In the genomic region with DNA sequence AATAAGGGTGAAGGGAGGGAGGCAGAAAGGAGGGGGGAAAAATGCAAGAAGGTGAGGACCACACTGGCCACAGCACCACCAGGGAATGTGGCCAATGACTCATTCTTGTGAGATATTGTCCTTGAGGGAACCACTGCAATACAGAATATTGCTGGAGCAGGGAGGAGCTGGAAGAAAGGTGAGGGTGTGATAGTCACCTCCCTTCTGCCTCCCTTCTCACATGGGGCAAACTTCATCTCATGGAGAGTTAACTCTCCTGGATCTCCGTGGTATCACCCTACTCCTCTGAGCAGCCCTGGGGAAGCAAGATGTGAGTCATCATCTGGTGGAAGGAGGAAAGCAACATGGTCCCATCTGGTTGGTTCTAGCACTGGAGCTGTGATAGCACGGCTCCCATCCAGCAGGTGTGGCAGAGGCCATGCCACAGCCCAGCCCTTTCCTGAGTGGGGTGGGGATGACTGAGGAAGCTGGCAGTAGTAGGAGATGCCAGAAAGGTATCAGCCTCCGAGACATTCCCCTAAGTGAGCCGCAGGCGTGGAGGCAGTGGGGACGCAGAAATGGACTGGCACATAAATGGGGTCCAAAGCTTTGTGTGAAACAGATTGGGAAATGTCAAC, we compare ENCODE assay signal across 1 cellular context.
TF ChIP-seq lines count a peak whose summit lies in the region.

No MANE protein-coding gene starts in this region.

TF ChIP-seq in HEK293, 187 proteins besides CTCF, POLR2A, EP300 and RAD21 (continued from another document):
- no peak for TF ChIP-seq ZSCAN30 (tag by site-specific recombination; IDR thresholded peaks at IDR 0.05)
- TF ChIP-seq ZNF664 (tag by site-specific recombination; IDR thresholded peaks at IDR 0.05): no peak
- TF ChIP-seq, protein P1, sequence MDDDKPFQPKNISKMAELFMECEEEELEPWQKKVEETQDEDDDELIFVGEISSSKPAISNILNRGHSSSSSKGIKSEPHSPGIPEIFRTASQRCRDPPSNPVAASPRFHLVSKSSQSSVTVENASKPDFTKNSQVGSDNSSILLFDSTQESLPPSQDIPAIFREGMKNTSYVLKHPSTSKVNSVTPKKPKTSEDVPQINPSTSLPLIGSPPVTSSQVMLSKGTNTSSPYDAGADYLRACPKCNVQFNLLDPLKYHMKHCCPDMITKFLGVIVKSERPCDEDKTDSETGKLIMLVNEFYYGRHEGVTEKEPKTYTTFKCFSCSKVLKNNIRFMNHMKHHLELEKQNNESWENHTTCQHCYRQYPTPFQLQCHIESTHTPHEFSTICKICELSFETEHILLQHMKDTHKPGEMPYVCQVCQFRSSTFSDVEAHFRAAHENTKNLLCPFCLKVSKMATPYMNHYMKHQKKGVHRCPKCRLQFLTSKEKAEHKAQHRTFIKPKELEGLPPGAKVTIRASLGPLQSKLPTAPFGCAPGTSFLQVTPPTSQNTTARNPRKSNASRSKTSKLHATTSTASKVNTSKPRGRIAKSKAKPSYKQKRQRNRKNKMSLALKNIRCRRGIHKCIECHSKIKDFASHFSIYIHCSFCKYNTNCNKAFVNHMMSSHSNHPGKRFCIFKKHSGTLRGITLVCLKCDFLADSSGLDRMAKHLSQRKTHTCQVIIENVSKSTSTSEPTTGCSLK (tag by site-specific recombination; IDR thresholded peaks at IDR 0.05): no peak
- TF ChIP-seq SCRT2 (tag by site-specific recombination; IDR thresholded peaks at IDR 0.05): 0 out of 2 replicates have a peak, but pooled peaks have one; percentile 38
- TF ChIP-seq, protein P2, sequence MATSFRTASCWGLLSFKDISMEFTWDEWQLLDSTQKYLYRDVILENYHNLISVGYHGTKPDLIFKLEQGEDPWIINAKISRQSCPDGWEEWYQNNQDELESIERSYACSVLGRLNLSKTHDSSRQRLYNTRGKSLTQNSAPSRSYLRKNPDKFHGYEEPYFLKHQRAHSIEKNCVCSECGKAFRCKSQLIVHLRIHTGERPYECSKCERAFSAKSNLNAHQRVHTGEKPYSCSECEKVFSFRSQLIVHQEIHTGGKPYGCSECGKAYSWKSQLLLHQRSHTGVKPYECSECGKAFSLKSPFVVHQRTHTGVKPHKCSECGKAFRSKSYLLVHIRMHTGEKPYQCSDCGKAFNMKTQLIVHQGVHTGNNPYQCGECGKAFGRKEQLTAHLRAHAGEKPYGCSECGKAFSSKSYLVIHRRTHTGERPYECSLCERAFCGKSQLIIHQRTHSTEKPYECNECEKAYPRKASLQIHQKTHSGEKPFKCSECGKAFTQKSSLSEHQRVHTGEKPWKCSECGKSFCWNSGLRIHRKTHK (tag by site-specific recombination; IDR thresholded peaks at IDR 0.05): no peak
- TF ChIP-seq, protein P3, sequence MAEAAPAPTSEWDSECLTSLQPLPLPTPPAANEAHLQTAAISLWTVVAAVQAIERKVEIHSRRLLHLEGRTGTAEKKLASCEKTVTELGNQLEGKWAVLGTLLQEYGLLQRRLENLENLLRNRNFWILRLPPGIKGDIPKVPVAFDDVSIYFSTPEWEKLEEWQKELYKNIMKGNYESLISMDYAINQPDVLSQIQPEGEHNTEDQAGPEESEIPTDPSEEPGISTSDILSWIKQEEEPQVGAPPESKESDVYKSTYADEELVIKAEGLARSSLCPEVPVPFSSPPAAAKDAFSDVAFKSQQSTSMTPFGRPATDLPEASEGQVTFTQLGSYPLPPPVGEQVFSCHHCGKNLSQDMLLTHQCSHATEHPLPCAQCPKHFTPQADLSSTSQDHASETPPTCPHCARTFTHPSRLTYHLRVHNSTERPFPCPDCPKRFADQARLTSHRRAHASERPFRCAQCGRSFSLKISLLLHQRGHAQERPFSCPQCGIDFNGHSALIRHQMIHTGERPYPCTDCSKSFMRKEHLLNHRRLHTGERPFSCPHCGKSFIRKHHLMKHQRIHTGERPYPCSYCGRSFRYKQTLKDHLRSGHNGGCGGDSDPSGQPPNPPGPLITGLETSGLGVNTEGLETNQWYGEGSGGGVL (tag by site-specific recombination; IDR thresholded peaks at IDR 0.05): peak; percentile 47; the same call in 1 of the 2 replicates
- no peak for TF ChIP-seq ZNF600 (tag by site-specific recombination; IDR thresholded peaks at IDR 0.05)
- TF ChIP-seq ZNF2 (tag by site-specific recombination; IDR thresholded peaks at IDR 0.05): no peak
- TF ChIP-seq, protein P4, sequence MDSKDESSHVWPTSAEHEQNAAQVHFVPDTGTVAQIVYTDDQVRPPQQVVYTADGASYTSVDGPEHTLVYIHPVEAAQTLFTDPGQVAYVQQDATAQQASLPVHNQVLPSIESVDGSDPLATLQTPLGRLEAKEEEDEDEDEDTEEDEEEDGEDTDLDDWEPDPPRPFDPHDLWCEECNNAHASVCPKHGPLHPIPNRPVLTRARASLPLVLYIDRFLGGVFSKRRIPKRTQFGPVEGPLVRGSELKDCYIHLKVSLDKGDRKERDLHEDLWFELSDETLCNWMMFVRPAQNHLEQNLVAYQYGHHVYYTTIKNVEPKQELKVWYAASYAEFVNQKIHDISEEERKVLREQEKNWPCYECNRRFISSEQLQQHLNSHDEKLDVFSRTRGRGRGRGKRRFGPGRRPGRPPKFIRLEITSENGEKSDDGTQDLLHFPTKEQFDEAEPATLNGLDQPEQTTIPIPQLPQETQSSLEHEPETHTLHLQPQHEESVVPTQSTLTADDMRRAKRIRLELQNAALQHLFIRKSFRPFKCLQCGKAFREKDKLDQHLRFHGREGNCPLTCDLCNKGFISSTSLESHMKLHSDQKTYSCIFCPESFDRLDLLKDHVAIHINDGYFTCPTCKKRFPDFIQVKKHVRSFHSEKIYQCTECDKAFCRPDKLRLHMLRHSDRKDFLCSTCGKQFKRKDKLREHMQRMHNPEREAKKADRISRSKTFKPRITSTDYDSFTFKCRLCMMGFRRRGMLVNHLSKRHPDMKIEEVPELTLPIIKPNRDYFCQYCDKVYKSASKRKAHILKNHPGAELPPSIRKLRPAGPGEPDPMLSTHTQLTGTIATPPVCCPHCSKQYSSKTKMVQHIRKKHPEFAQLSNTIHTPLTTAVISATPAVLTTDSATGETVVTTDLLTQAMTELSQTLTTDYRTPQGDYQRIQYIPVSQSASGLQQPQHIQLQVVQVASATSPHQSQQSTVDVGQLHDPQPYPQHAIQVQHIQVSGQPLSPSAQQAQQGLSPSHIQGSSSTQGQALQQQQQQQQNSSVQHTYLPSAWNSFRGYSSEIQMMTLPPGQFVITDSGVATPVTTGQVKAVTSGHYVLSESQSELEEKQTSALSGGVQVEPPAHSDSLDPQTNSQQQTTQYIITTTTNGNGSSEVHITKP (tag by site-specific recombination; IDR thresholded peaks at IDR 0.05): peak; percentile 90
- TF ChIP-seq, protein P5, sequence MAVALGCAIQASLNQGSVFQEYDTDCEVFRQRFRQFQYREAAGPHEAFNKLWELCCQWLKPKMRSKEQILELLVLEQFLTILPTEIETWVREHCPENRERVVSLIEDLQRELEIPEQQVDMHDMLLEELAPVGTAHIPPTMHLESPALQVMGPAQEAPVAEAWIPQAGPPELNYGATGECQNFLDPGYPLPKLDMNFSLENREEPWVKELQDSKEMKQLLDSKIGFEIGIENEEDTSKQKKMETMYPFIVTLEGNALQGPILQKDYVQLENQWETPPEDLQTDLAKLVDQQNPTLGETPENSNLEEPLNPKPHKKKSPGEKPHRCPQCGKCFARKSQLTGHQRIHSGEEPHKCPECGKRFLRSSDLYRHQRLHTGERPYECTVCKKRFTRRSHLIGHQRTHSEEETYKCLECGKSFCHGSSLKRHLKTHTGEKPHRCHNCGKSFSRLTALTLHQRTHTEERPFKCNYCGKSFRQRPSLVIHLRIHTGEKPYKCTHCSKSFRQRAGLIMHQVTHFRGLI (tag by site-specific recombination; IDR thresholded peaks at IDR 0.05): no peak
- TF ChIP-seq, protein P6, sequence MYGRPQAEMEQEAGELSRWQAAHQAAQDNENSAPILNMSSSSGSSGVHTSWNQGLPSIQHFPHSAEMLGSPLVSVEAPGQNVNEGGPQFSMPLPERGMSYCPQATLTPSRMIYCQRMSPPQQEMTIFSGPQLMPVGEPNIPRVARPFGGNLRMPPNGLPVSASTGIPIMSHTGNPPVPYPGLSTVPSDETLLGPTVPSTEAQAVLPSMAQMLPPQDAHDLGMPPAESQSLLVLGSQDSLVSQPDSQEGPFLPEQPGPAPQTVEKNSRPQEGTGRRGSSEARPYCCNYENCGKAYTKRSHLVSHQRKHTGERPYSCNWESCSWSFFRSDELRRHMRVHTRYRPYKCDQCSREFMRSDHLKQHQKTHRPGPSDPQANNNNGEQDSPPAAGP (tag by site-specific recombination; IDR thresholded peaks at IDR 0.05): peak; percentile 85
- 0 out of 2 replicates have a peak, but pooled peaks have one; percentile 29 for TF ChIP-seq WT1 (tag by site-specific recombination; IDR thresholded peaks at IDR 0.05)
- TF ChIP-seq, protein P7, sequence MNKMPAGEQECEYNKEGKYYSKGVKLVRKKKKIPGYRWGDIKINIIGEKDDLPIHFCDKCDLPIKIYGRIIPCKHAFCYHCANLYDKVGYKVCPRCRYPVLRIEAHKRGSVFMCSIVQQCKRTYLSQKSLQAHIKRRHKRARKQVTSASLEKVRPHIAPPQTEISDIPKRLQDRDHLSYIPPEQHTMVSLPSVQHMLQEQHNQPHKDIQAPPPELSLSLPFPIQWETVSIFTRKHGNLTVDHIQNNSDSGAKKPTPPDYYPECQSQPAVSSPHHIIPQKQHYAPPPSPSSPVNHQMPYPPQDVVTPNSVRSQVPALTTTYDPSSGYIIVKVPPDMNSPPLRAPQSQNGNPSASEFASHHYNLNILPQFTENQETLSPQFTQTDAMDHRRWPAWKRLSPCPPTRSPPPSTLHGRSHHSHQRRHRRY (tag by site-specific recombination; IDR thresholded peaks at IDR 0.05): no peak
